Comparison of ENCODE assay signal across 14 cellular contexts in genomic region chr5:128199104-128199503, GRCh38.
DNase-seq lines count a peak whose midpoint lies in the region; ATAC-seq, FAIRE-seq and TF ChIP-seq lines count a peak whose summit lies in the region.
"Had no signal": no experiment of that assay in that cellular context is flagged by ENCODE, and none has a peak within 500 bp of the region (broad histone marks: within the 10 kb centered on the region; RNA-seq: fewer than 3 reads in every experiment).

No MANE protein-coding gene starts in this region.

- H3K4me3 ChIP-seq in Panc1 (ENCODE audit: low read depth in 2 of 2, low read length in 2 of 2) (no peak overlapping the region), psoas muscle (no peak overlapping the region)
- H3K4me3 ChIP-seq: left ventricle myocardium inferior had no signal

- intact Hi-C loops in Panc1 (cut with micrococcal nuclease; ENCODE audit: unreplicated experiment) (no loop called here), psoas muscle (cut with DNase I) (loop anchor here (2.0 to 10.0 kb wide), 5 partner anchors 117 to 534 kb away; partner anchors contain the start of gene SLC12A2 (in 1 of the 2))

- TF ChIP-seq POLR2A in H54 (IDR thresholded peaks at IDR 0.05; ENCODE audit: low read depth, low read length) = no peak

- H3K27ac ChIP-seq in Panc1 (ENCODE audit: low read length) (no peak overlapping the region), psoas muscle (peak overlapping the region; percentile 88)
- H3K27ac ChIP-seq: left ventricle myocardium inferior had no signal

- CTCF ChIA-PET in Panc1 (lab: Charles Lee) = no interaction called here

- DNase-seq in H54 (ENCODE audit: insufficient read length, low spot score) = peak; percentile 21
- DNase-seq in Panc1 (ENCODE audit: low read depth, low spot score) = peak; percentile 48
- DNase-seq in psoas muscle = no peak
- DNase-seq in activated CD8-positive, alpha-beta memory T cell treated with anti-CD3 and anti-CD28 coated beads for 24 hours = no peak
- no peak for DNase-seq in OCI-M1 (lab: John Stamatoyannopoulos, UW)
- DNase-seq: activated T-cell treated with anti-CD3 and anti-CD28 coated beads, Interleukin-2, amount 50 U/mL, for 24 hours; caudate nucleus; left ventricle myocardium inferior; NCI-H510A treated with DMSO at 0.1 percent for 48 hours; nucleus accumbens; stimulated activated naive CD4-positive, alpha-beta T cell had no signal

- POLR2A ChIA-PET in Panc1 (lab: Charles Lee) = no interaction called here

- in situ Hi-C loops in Panc1 (cut with HindIII; ENCODE audit: low pct_unique_long_range_greater_than_20kb, low sequenced_read_pairs) = no loop called here

- H3K4me1 ChIP-seq in Panc1 (ENCODE audit: control insufficient read depth, insufficient read depth, low read length) (peaks cover 6% of the 10 kb centered on the region), psoas muscle (peaks cover 42% of the 10 kb centered on the region)

- H3K9me3 ChIP-seq in Panc1 (ENCODE audit: control insufficient read depth, insufficient read depth, low read depth, low read length) = no peaks in the 10 kb centered on the region
- H3K9me3 ChIP-seq in psoas muscle = no peaks in the 10 kb centered on the region
- H3K9me3 ChIP-seq: left ventricle myocardium inferior had no signal

- peak; percentile 54 for ATAC-seq in Panc1
- peak; percentile 53 for ATAC-seq in esophagus mucosa
- peak; percentile 65 to 84 (median 77) for ATAC-seq in psoas muscle
- ATAC-seq in GM18868 (IDR thresholded peaks at IDR 0.05; ENCODE audit: unreplicated experiment) = no peak
- ATAC-seq in GM21423 (IDR thresholded peaks at IDR 0.05; ENCODE audit: unreplicated experiment) = no peak

- peaks cover 2% of the 10 kb centered on the region; the same call in 1 of the 2 replicates for H3K27me3 ChIP-seq in Panc1 (ENCODE audit: control insufficient read depth, insufficient read depth, low read length)
- H3K27me3 ChIP-seq in psoas muscle (ENCODE audit: insufficient read depth in 3 of 3, low read length in 2 of 3) = no peaks in the 10 kb centered on the region

- FAIRE-seq in H54 (lab: Jason Lieb, UNC) = peak; percentile 60

- no TSS peak for BruUV-seq in Panc1 (replicated peaks; lab: Mats Ljungman, UMichigan)

- no peaks in the 10 kb centered on the region for H3K36me3 ChIP-seq in Panc1 (ENCODE audit: control insufficient read depth, insufficient read depth, low read length)
- no peaks in the 10 kb centered on the region for H3K36me3 ChIP-seq in psoas muscle (ENCODE audit: insufficient read depth in 1 of 2, low read depth in 1 of 2)
- H3K36me3 ChIP-seq: left ventricle myocardium inferior had no signal

- WGBS in psoas muscle, 3 donors = 19 to 35% (median 25%) methylated on average over 4 of the region's 4 CpGs

- TF ChIP-seq CTCF in Panc1 (IDR thresholded peaks at IDR 0.05) (no peak), psoas muscle (IDR thresholded peaks at IDR 0.05) (no peak)

Comparison
In these comparisons a context has a peak if more than half of its experiments do, and no peak if none do; other contexts are left out.
1. DNase-seq: peak in H54 (single experiment) and Panc1 (single experiment); none in psoas muscle (0 of 2), activated CD8-positive, alpha-beta memory T cell treated with anti-CD3 and anti-CD28 coated beads for 24 hours (single experiment) and OCI-M1 (single experiment).
2. ATAC-seq: peak in Panc1 (single experiment), esophagus mucosa (single experiment) and psoas muscle (4 of 4); none in GM18868 (single experiment) and GM21423 (single experiment).